Comparison of ENCODE assay signal across 30 cellular contexts in the genomic region with DNA sequence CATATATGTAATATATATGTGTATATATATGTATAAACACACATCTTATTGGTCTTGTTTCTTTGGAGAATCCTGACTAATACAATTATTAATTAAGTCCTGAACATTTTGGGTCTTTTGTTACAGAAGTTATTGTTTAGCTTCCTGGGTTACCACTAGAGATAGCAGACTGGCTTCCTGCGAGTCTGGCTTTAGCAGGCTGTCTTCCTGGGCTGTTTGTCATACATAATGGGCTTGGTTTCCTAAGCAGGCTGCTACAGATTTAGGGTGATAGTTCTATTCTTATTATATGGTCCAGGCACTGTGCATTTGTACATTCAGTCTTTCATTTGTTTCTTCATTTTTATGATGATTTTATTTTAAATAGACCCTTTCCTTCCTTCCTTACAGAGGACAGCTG.
"Had no signal": no experiment of that assay in that cellular context is flagged by ENCODE, and none has a peak within 500 bp of the region (broad histone marks: within the 10 kb centered on the region; RNA-seq: fewer than 3 reads in every experiment).

No MANE protein-coding gene starts in this region.

- H3K27ac ChIP-seq: ovary, parathyroid adenoma, psoas muscle, skin epidermis, spleen, stomach, thoracic aorta, thyroid gland, tibial nerve, upper lobe of left lung, vagina had no signal

- H3K4me2 ChIP-seq: smooth muscle cell had no signal

- ATAC-seq: naive thymus-derived CD8-positive, alpha-beta T cell; natural killer cell treated with Interleukin-12 subunit alpha and Interleukin-12 subunit beta and Interleukin-15 and Interleukin-18, amount 100 ng/mL, for 72 hours; psoas muscle; sciatic nerve; stimulated activated effector memory CD8-positive, alpha-beta T cell treated with anti-CD3 and anti-CD28 coated beads, Interleukin-12 subunit alpha, Interleukin-12 subunit beta, amount 100 ng/mL, for 72 hours; stimulated activated naive B cell treated with anti-CD40 and anti-IgM and Interleukin-4, amounts not matched to agents 10 μg/mL and 1 μg/mL and 100 μg/mL, for 72 hours had no signal

- H3K4me3 ChIP-seq: ovary, psoas muscle, skin epidermis, smooth muscle cell, spleen, stomach, thoracic aorta, thyroid gland, tibial nerve, upper lobe of left lung, vagina had no signal

- DNase-seq: naive thymus-derived CD8-positive, alpha-beta T cell; nephron progenitor cell; occipital lobe; ovary; posterior cingulate gyrus; psoas muscle; right cardiac atrium; spleen; stimulated activated CD4-positive, alpha-beta T cell treated with anti-CD3 and anti-CD28 coated beads, Interleukin-12 subunit alpha, Interleukin-12 subunit beta, amount 100 ng/mL, for 4 hours; stimulated activated CD4-positive, alpha-beta T cell treated with anti-CD3 and anti-CD28 coated beads, Interleukin-1b, Interleukin-23, amount 100 ng/mL, for 48 hours; stimulated activated CD4-positive, alpha-beta T cell treated with anti-CD3 and anti-CD28 coated beads, Interleukin-4, amount 100 ng/mL, for 1 hour; stimulated activated naive B cell treated with anti-CD40 and anti-IgM and Interleukin-4, amounts not matched to agents 10 μg/mL and 1 μg/mL and 100 μg/mL, for 72 hours; stimulated activated naive CD4-positive, alpha-beta T cell treated with Interleukin-2 at 50 U/mL for 16 hours; stomach; thyroid gland; trophoblast cell; upper lobe of left lung had no signal

- H3K36me3 Mint-ChIP-seq: natural killer cell treated with Interleukin-12 subunit alpha and Interleukin-12 subunit beta and Interleukin-15 and Interleukin-18, amount 100 ng/mL, for 72 hours; stimulated activated effector memory CD8-positive, alpha-beta T cell treated with anti-CD3 and anti-CD28 coated beads, Interleukin-12 subunit alpha, Interleukin-12 subunit beta, amount 100 ng/mL, for 72 hours; stimulated activated naive B cell treated with anti-CD40 and anti-IgM and Interleukin-4, amounts not matched to agents 10 μg/mL and 1 μg/mL and 100 μg/mL, for 72 hours had no signal

- H2AFZ ChIP-seq: parathyroid adenoma had no signal

- H3K27me3 Mint-ChIP-seq: stimulated activated naive B cell treated with anti-CD40 and anti-IgM and Interleukin-4, amounts not matched to agents 10 μg/mL and 1 μg/mL and 100 μg/mL, for 72 hours had no signal

- H3K79me2 ChIP-seq: parathyroid adenoma had no signal

- H3K27me3 ChIP-seq: ovary, stomach, thyroid gland, tibial nerve, upper lobe of left lung, vagina had no signal

- H3K4me3 Mint-ChIP-seq: naive thymus-derived CD8-positive, alpha-beta T cell; natural killer cell treated with Interleukin-12 subunit alpha and Interleukin-12 subunit beta and Interleukin-15 and Interleukin-18, amount 100 ng/mL, for 72 hours; nephron progenitor cell; neural crest cell; stimulated activated effector memory CD8-positive, alpha-beta T cell treated with anti-CD3 and anti-CD28 coated beads, Interleukin-12 subunit alpha, Interleukin-12 subunit beta, amount 100 ng/mL, for 72 hours; stimulated activated naive B cell treated with anti-CD40 and anti-IgM and Interleukin-4, amounts not matched to agents 10 μg/mL and 1 μg/mL and 100 μg/mL, for 72 hours; stimulated activated naive CD8-positive, alpha-beta T cell treated with anti-CD3 and anti-CD28 coated beads, Interleukin-15, Interleukin-2, amounts not matched to agents 100 ng/mL and 50 ng/mL, for 24 hours had no signal

- H3K9me3 Mint-ChIP-seq: stimulated activated effector memory CD8-positive, alpha-beta T cell treated with anti-CD3 and anti-CD28 coated beads, Interleukin-12 subunit alpha, Interleukin-12 subunit beta, amount 100 ng/mL, for 72 hours had no signal

- FAIRE-seq: urothelium cell line had no signal

- H3K36me3 ChIP-seq: ovary, spleen, stomach, thoracic aorta, thyroid gland, tibial nerve, upper lobe of left lung, vagina had no signal

- H3K9me3 ChIP-seq: ovary, psoas muscle, thyroid gland, upper lobe of left lung, vagina had no signal

- H3K4me1 Mint-ChIP-seq: naive thymus-derived CD8-positive, alpha-beta T cell; nephron progenitor cell; stimulated activated effector memory CD8-positive, alpha-beta T cell treated with anti-CD3 and anti-CD28 coated beads, Interleukin-12 subunit alpha, Interleukin-12 subunit beta, amount 100 ng/mL, for 72 hours; stimulated activated naive B cell treated with anti-CD40 and anti-IgM and Interleukin-4, amounts not matched to agents 10 μg/mL and 1 μg/mL and 100 μg/mL, for 72 hours had no signal

- H3K27ac Mint-ChIP-seq: naive thymus-derived CD8-positive, alpha-beta T cell; natural killer cell treated with Interleukin-12 subunit alpha and Interleukin-12 subunit beta and Interleukin-15 and Interleukin-18, amount 100 ng/mL, for 72 hours; nephron progenitor cell; progenitor cell of endocrine pancreas; stimulated activated effector memory CD8-positive, alpha-beta T cell treated with anti-CD3 and anti-CD28 coated beads, Interleukin-12 subunit alpha, Interleukin-12 subunit beta, amount 100 ng/mL, for 72 hours; stimulated activated naive B cell treated with anti-CD40 and anti-IgM and Interleukin-4, amounts not matched to agents 10 μg/mL and 1 μg/mL and 100 μg/mL, for 72 hours; stimulated activated naive CD8-positive, alpha-beta T cell treated with anti-CD3 and anti-CD28 coated beads, Interleukin-15, Interleukin-2, amounts not matched to agents 100 ng/mL and 50 ng/mL, for 24 hours had no signal

- H3K4me1 ChIP-seq: parathyroid adenoma, psoas muscle, spleen, stomach, tibial nerve, upper lobe of left lung, vagina had no signal

- H3K9ac ChIP-seq: parathyroid adenoma had no signal
